In genomic region chr11:8168485-8169257, GRCh38 we compare ENCODE assay signal across 7 cellular contexts. TPM values are rescaled to one million over a fixed set of nuclear protein-coding genes. Genes with fewer than 3 reads are reported as not detected.
A peak's percentile ranks its signal among the peaks of the same experiment; 100 is the strongest.
DNase-seq lines count a peak whose midpoint lies in the region; ATAC-seq and TF ChIP-seq lines count a peak whose summit lies in the region.

TSS of gene RIC3 (minus strand) at chr11:8169025. CDS start at chr11:8168989, 36 bp downstream.

- peak within 1 kb of the TSS; percentile 84 for H3K4me3 Mint-ChIP-seq in activated CD4-positive, alpha-beta memory T cell treated with anti-CD3 and anti-CD28 coated beads for 36 hours
- peak within 1 kb of the TSS; percentile 90 for H3K4me3 Mint-ChIP-seq in endodermal cell
- peak within 1 kb of the TSS; percentile 67 for H3K4me3 Mint-ChIP-seq in natural killer cell

- 0 to 1% methylated on average over 40 to 62 of the region's 62 CpGs for WGBS in endodermal cell (ENCODE audit: insufficient coverage in 1 of 2, insufficient read length in 1 of 2), 2 experiments

- H3K4me1 ChIP-seq in endodermal cell (ENCODE audit: control insufficient read depth, insufficient read depth, low read length) = no peaks in the 10 kb centered on the region

- H3K36me3 ChIP-seq in endodermal cell (ENCODE audit: control insufficient read depth, insufficient read depth, low read length) = no peaks in the 10 kb centered on the region

- no peaks in the 10 kb centered on the region for H3K27me3 ChIP-seq in endodermal cell (ENCODE audit: control insufficient read depth, insufficient read depth, low read length, poor library complexity, severe bottlenecking)

- DNase-seq in NCI-H1105 (lab: John Stamatoyannopoulos, UW) (peak; percentile 81), endodermal cell (peak; percentile 87), natural killer cell (no peak), NCI-H748 (lab: John Stamatoyannopoulos, UW; ENCODE audit: unreplicated experiment) (no peak)
- DNase-seq in activated CD4-positive, alpha-beta memory T cell treated with anti-CD3 and anti-CD28 coated beads for 36 hours = peak; percentile 60
- peak; percentile 62 for DNase-seq in stimulated activated naive CD8-positive, alpha-beta T cell treated with anti-CD3 and anti-CD28 coated beads, Interleukin-15, Interleukin-2, amounts not matched to agents 100 U/mL and 50 U/mL, for 24 hours

- peak; percentile 59 for TF ChIP-seq CTCF in endodermal cell (conservative IDR thresholded peaks at IDR 0.05)
- TF ChIP-seq CTCF in natural killer cell (IDR thresholded peaks at IDR 0.05) = no peak

- ATAC-seq in GM19351 (IDR thresholded peaks at IDR 0.05; ENCODE audit: unreplicated experiment) (peak; percentile 73), natural killer cell (peak in 1 of 3 donors; percentile 46)
- ATAC-seq in stimulated activated naive CD8-positive, alpha-beta T cell treated with anti-CD3 and anti-CD28 coated beads, Interleukin-15, Interleukin-2, amounts not matched to agents 100 U/mL and 50 U/mL, for 24 hours = peak; percentile 89

- H3K9me3 Mint-ChIP-seq in activated CD4-positive, alpha-beta memory T cell treated with anti-CD3 and anti-CD28 coated beads for 36 hours = no peaks in the 10 kb centered on the region
- H3K9me3 Mint-ChIP-seq in endodermal cell (no peaks in the 10 kb centered on the region), natural killer cell (peaks cover 0 to 5% of the 10 kb centered on the region in 2 donors)

- intact Hi-C loops in activated CD4-positive, alpha-beta memory T cell treated with anti-CD3 and anti-CD28 coated beads for 36 hours (cut with micrococcal nuclease) = no loop called here
- intact Hi-C loops in natural killer cell (cut with micrococcal nuclease) = no loop called here

- CTCF ChIA-PET in activated CD4-positive, alpha-beta memory T cell treated with anti-CD3 and anti-CD28 coated beads for 36 hours (lab: Charles Lee) = interaction anchor here (0.7 to 1.6 kb wide), 2 partner anchors 78 to 182 kb away, joined by 3 to 4 read pairs; partner anchors contain the start of gene EIF3F

- peak within 1 kb of the TSS; percentile 32 for H3K9ac ChIP-seq in endodermal cell (ENCODE audit: extremely low read depth, low read length, poor library complexity, severe bottlenecking)

- peaks cover 24% of the 10 kb centered on the region for H3K4me1 Mint-ChIP-seq in activated CD4-positive, alpha-beta memory T cell treated with anti-CD3 and anti-CD28 coated beads for 36 hours (ENCODE audit: low read depth)
- peaks cover 20% of the 10 kb centered on the region for H3K4me1 Mint-ChIP-seq in endodermal cell
- H3K4me1 Mint-ChIP-seq in natural killer cell = peaks cover 15 to 21% of the 10 kb centered on the region in 2 donors

- POLR2A ChIA-PET in activated CD4-positive, alpha-beta memory T cell treated with anti-CD3 and anti-CD28 coated beads for 36 hours (lab: Charles Lee) = no interaction called here

- peak within 1 kb of the TSS; percentile 92 for H3K4me3 ChIP-seq in endodermal cell (ENCODE audit: low read length)

- H3K27ac ChIP-seq in endodermal cell (ENCODE audit: low read depth, low read length) = no peak within 1 kb of the TSS

- H3K9me3 ChIP-seq in endodermal cell (ENCODE audit: control insufficient read depth, low read length) = no peaks in the 10 kb centered on the region

- peaks cover 2% of the 10 kb centered on the region for H3K36me3 Mint-ChIP-seq in activated CD4-positive, alpha-beta memory T cell treated with anti-CD3 and anti-CD28 coated beads for 36 hours
- no peaks in the 10 kb centered on the region for H3K36me3 Mint-ChIP-seq in endodermal cell (ENCODE audit: low read depth)
- peaks cover 14% of the 10 kb centered on the region for H3K36me3 Mint-ChIP-seq in natural killer cell

- H3K27me3 Mint-ChIP-seq in activated CD4-positive, alpha-beta memory T cell treated with anti-CD3 and anti-CD28 coated beads for 36 hours = peaks cover 39% of the 10 kb centered on the region
- H3K27me3 Mint-ChIP-seq in endodermal cell (ENCODE audit: insufficient read depth) = peaks cover 24% of the 10 kb centered on the region
- H3K27me3 Mint-ChIP-seq in natural killer cell (ENCODE audit: low read depth in 2 of 2) = peaks cover 48 to 53% of the 10 kb centered on the region in 2 donors

- H3K27ac Mint-ChIP-seq in activated CD4-positive, alpha-beta memory T cell treated with anti-CD3 and anti-CD28 coated beads for 36 hours = peak within 1 kb of the TSS; percentile 50
- H3K27ac Mint-ChIP-seq in endodermal cell = peak within 1 kb of the TSS; percentile 94
- H3K27ac Mint-ChIP-seq in natural killer cell = no peak within 1 kb of the TSS

RNA-seq across cellular contexts. Expression of gene RIC3, which starts in this region (rescaled TPM):
- total RNA-seq in activated CD4-positive, alpha-beta memory T cell treated with anti-CD3 and anti-CD28 coated beads for 36 hours = 1 to 10 TPM; 5.0 to 5.6 TPM
- total RNA-seq in endodermal cell (10 to 100 TPM; 23.5 to 25.3 TPM), natural killer cell (1 to 10 TPM; 3.5 to 4.7 (median 3.6) TPM)
- 10.7 TPM for polyA plus RNA-seq in endodermal cell (2013, experiment 1 of 2)
- 10.7 TPM for polyA plus RNA-seq in endodermal cell (2013, experiment 2 of 2)

Comparison
In these comparisons a context has a peak if more than half of its experiments do, and no peak if none do; other contexts are left out.
1. DNase-seq: peak in NCI-H1105 (single experiment), activated CD4-positive, alpha-beta memory T cell treated with anti-CD3 and anti-CD28 coated beads for 36 hours (single experiment), endodermal cell (single experiment) and stimulated activated naive CD8-positive, alpha-beta T cell treated with anti-CD3 and anti-CD28 coated beads, Interleukin-15, Interleukin-2, amounts not matched to agents 100 U/mL and 50 U/mL, for 24 hours (single experiment); none in natural killer cell (single experiment) and NCI-H748 (single experiment).
2. H3K27ac Mint-ChIP-seq: peak in activated CD4-positive, alpha-beta memory T cell treated with anti-CD3 and anti-CD28 coated beads for 36 hours (single experiment) and endodermal cell (single experiment); none in natural killer cell (0 of 2).
3. Peak in every context shown above with its lines, with median percentiles within 50 percentile points of each other: H3K4me3 Mint-ChIP-seq.